ENCODE assay signal across 8 cellular contexts in genomic region chr11:46537851-46538295, GRCh38. TPM values are rescaled to one million over a fixed set of nuclear protein-coding genes. Genes with fewer than 3 reads are reported as not detected.
DNase-seq lines count a peak whose midpoint lies in the region; ATAC-seq and TF ChIP-seq lines count a peak whose summit lies in the region.

No MANE protein-coding gene starts in this region.

- H3K27me3 ChIP-seq in SU-DHL-6 (ENCODE audit: low read length) (no peaks in the 10 kb centered on the region), adipocyte (replicated peaks; ENCODE audit: control insufficient read depth, insufficient read depth, low read length) (no peaks in the 10 kb centered on the region), left ventricle myocardium inferior (ENCODE audit: low read depth) (no peaks in the 10 kb centered on the region)

- H3K4me1 ChIP-seq in adipocyte (ENCODE audit: control insufficient read depth, insufficient read depth, low read length) (no peaks in the 10 kb centered on the region), left ventricle myocardium inferior (peaks cover 61% of the 10 kb centered on the region)

- intact Hi-C loops in left ventricle myocardium inferior (cut with micrococcal nuclease): loop anchor here (5.0 kb wide), 1 partner anchor 151 kb away; no protein-coding TSS in a partner anchor

- TF ChIP-seq CTCF in AG09319 (IDR thresholded peaks at IDR 0.05; ENCODE audit: low read depth, low read length) (peak; percentile 94), SU-DHL-6 (IDR thresholded peaks at IDR 0.05; ENCODE audit: insufficient read depth, low read length, poor library complexity, severe bottlenecking) (peak; percentile 81), left ventricle myocardium inferior (IDR thresholded peaks at IDR 0.05; ENCODE audit: borderline replicate concordance) (peak; percentile 94)

- no peaks in the 10 kb centered on the region; the same call in 1 of the 2 replicates for H4K20me1 ChIP-seq in SU-DHL-6 (ENCODE audit: low read depth, low read length)

- peaks cover 37% of the 10 kb centered on the region for H3K79me2 ChIP-seq in SU-DHL-6 (ENCODE audit: insufficient read depth, low read length)

- no peak for DNase-seq in AG09319 (ENCODE audit: extremely low read depth, low read depth)
- DNase-seq in NCI-H1436 treated with DMSO at 0.1 percent for 48 hours (lab: John Stamatoyannopoulos, UW): peak; percentile 59
- peak; percentile 83 for DNase-seq in adipocyte (ENCODE audit: low read depth)
- DNase-seq in left ventricle myocardium inferior: peak; percentile 40
- peak; percentile 65 for DNase-seq in putamen (ENCODE audit: low spot score)
- no peak for DNase-seq in T1000 (lab: John Stamatoyannopoulos, UW)

- H3K4me3 ChIP-seq in SU-DHL-6 (ENCODE audit: insufficient read depth, low read length, poor library complexity, severe bottlenecking) (no peak overlapping the region), adipocyte (ENCODE audit: low read length) (no peak overlapping the region), left ventricle myocardium inferior (no peak overlapping the region)

- peak; percentile 63 for ATAC-seq in GM19452 (IDR thresholded peaks at IDR 0.05; ENCODE audit: unreplicated experiment)

- H3K9me2 ChIP-seq in SU-DHL-6 (replicated peaks; ENCODE audit: insufficient read depth, low read length): no peaks in the 10 kb centered on the region

- H3F3A ChIP-seq in SU-DHL-6 (ENCODE audit: insufficient read depth): no peaks in the 10 kb centered on the region

- H3K4me2 ChIP-seq in SU-DHL-6 (ENCODE audit: low read depth, low read length, poor library complexity, severe bottlenecking): no peak overlapping the region

- H3K9ac ChIP-seq in SU-DHL-6 (ENCODE audit: low read length) (no peak overlapping the region), adipocyte (ENCODE audit: low read length) (no peak overlapping the region)

- H2AFZ ChIP-seq in SU-DHL-6 (ENCODE audit: low read depth, low read length, severe bottlenecking): no peak overlapping the region

- no peak overlapping the region for H3K27ac ChIP-seq in SU-DHL-6 (ENCODE audit: low read depth, low read length)
- H3K27ac ChIP-seq in left ventricle myocardium inferior (replicated peaks): no peak overlapping the region

- no peaks in the 10 kb centered on the region for H3K9me3 ChIP-seq in SU-DHL-6 (ENCODE audit: insufficient read depth, low read length)
- no peaks in the 10 kb centered on the region for H3K9me3 ChIP-seq in adipocyte (ENCODE audit: control insufficient read depth, low read length)
- no peaks in the 10 kb centered on the region for H3K9me3 ChIP-seq in left ventricle myocardium inferior (replicated peaks)

- H3K36me3 ChIP-seq in SU-DHL-6 (ENCODE audit: low read length) (no peaks in the 10 kb centered on the region), adipocyte (ENCODE audit: control insufficient read depth, insufficient read depth, low read length, severe bottlenecking) (peaks cover 30% of the 10 kb centered on the region), left ventricle myocardium inferior (peaks cover 23% of the 10 kb centered on the region)

RNA-seq across cellular contexts. Expression of gene AMBRA1, which starts 56.0 kb away (rescaled TPM):
- total RNA-seq in left ventricle myocardium inferior: 14.2 TPM

Comparison
In these comparisons a context has a peak if more than half of its experiments do, and no peak if none do; other contexts are left out.
1. DNase-seq: peak in NCI-H1436 treated with DMSO at 0.1 percent for 48 hours (single experiment), adipocyte (single experiment), left ventricle myocardium inferior (single experiment) and putamen (single experiment); none in AG09319 (single experiment) and T1000 (single experiment).
2. Peak in every context shown above with its lines, with median percentiles within 50 percentile points of each other: CTCF ChIP-seq.